Comparison of ENCODE assay signal across 9 cellular contexts in genomic region chr7:30595461-30596042, GRCh38. TPM values are rescaled to one million over a fixed set of nuclear protein-coding genes. Genes with fewer than 3 reads are reported as not detected.
DNase-seq lines count a peak whose midpoint lies in the region; ATAC-seq, FAIRE-seq and TF ChIP-seq lines count a peak whose summit lies in the region.
"Had no signal": no experiment of that assay in that cellular context is flagged by ENCODE, and none has a peak within 500 bp of the region (broad histone marks: within the 10 kb centered on the region; RNA-seq: fewer than 3 reads in every experiment).

No MANE protein-coding gene starts in this region.

- TF ChIP-seq CTCF in mucosa of descending colon (IDR thresholded peaks at IDR 0.05) = no peak

- TF ChIP-seq POLR2A in GM12892 (IDR thresholded peaks at IDR 0.05; ENCODE audit: low read depth, low read length) = no peak

- H3K9me3 ChIP-seq in mucosa of descending colon = no peaks in the 10 kb centered on the region

- ATAC-seq in mucosa of descending colon = no peak
- no peak for ATAC-seq in GM18907 (IDR thresholded peaks at IDR 0.05; ENCODE audit: unreplicated experiment)

- H3K4me3 ChIP-seq in mucosa of descending colon = peak overlapping the region; percentile 98

- H3K4me1 ChIP-seq in mucosa of descending colon (ENCODE audit: low read depth) = peaks cover 6% of the 10 kb centered on the region

- intact Hi-C loops in mucosa of descending colon (cut with DNase I, micrococcal nuclease) = no loop called here

- FAIRE-seq in GM12892 (lab: Jason Lieb, UNC) = no peak
- FAIRE-seq: A204.1 had no signal

- DNase-seq in DMS53 (lab: John Stamatoyannopoulos, UW) (peak; percentile 56), DMS53 treated with DMSO at 0.1 percent for 48 hours (lab: John Stamatoyannopoulos, UW; ENCODE audit: unreplicated experiment) (no peak), NCI-H2081 treated with DMSO at 0.1 percent for 48 hours (lab: John Stamatoyannopoulos, UW) (peak; percentile 19), cerebellum (ENCODE audit: low spot score) (peak; percentile 6), mucosa of descending colon (no peak), GM12892 (ENCODE audit: insufficient read length) (no peak), NCI-H510A treated with DMSO at 0.1 percent for 48 hours (lab: John Stamatoyannopoulos, UW) (no peak)

- no peaks in the 10 kb centered on the region for H3K36me3 ChIP-seq in mucosa of descending colon (ENCODE audit: low read depth)

RNA-seq across cellular contexts. Expression of gene GARS1, which starts 0.9 kb away (rescaled TPM):
- total RNA-seq in cerebellum (73.1 TPM), mucosa of descending colon (10 to 100 TPM; 46.2 to 68.6 (median 55.0) TPM)
- 113 TPM for polyA plus RNA-seq in GM12892 (2012; ENCODE audit: missing spikeins)

Comparison
In these comparisons a context has a peak if more than half of its experiments do, and no peak if none do; other contexts are left out.
1. DNase-seq: peak in DMS53 (single experiment), NCI-H2081 treated with DMSO at 0.1 percent for 48 hours (single experiment) and cerebellum (single experiment); none in DMS53 treated with DMSO at 0.1 percent for 48 hours (single experiment), mucosa of descending colon (0 of 3), GM12892 (single experiment) and NCI-H510A treated with DMSO at 0.1 percent for 48 hours (single experiment).